In genomic region chr11:61921446-61921845, GRCh38 we compare ENCODE assay signal across 31 cellular contexts. TPM values are rescaled to one million over a fixed set of nuclear protein-coding genes. Genes with fewer than 3 reads are reported as not detected.
A peak's percentile ranks its signal among the peaks of the same experiment; 100 is the strongest.
DNase-seq lines count a peak whose midpoint lies in the region; TF ChIP-seq lines count a peak whose summit lies in the region.
"Had no signal": no experiment of that assay in that cellular context is flagged by ENCODE, and none has a peak within 500 bp of the region (broad histone marks: within the 10 kb centered on the region; RNA-seq: fewer than 3 reads in every experiment).

No MANE protein-coding gene starts in this region.

- no peak overlapping the region for H4K8ac ChIP-seq in mesenchymal stem cell (ENCODE audit: low read length)

- H3K36me3 ChIP-seq in BLaER1 (no peaks in the 10 kb centered on the region), mesenchymal stem cell (ENCODE audit: control insufficient read depth in 1 of 2, insufficient read depth in 2 of 2, low read depth in 1 of 2, low read length in 2 of 2) (no peaks in the 10 kb centered on the region)
- H3K36me3 ChIP-seq: MG63, tibial artery had no signal

- peaks cover 39% of the 10 kb centered on the region for H3K27me3 Mint-ChIP-seq in MCF 10A (ENCODE audit: insufficient read depth, unreplicated experiment)

- H3K4me3 Mint-ChIP-seq in MCF 10A (ENCODE audit: unreplicated experiment) = no peak overlapping the region
- H3K4me3 Mint-ChIP-seq: activated naive CD8-positive, alpha-beta T cell; GM23338; HFFc6; mesothelial cell of epicardium; stimulated activated naive CD8-positive, alpha-beta T cell treated with anti-CD3 and anti-CD28 coated beads, Interleukin-15, amount 100 ng/mL, for 72 hours; T-cell had no signal

- peaks cover 6% of the 10 kb centered on the region for H3K4me1 Mint-ChIP-seq in MCF 10A (ENCODE audit: insufficient read depth, unreplicated experiment)

- CTCF ChIA-PET in MCF 10A (lab: Yijun Ruan, JAX) = interaction anchor here (0.7 to 1.4 kb wide), 2 partner anchors 20 to 27 kb away, joined by 3 read pairs; no protein-coding TSS in a partner anchor

- in situ Hi-C loops in KBM-7 (cut with MboI; ENCODE audit: low pct_unique_long_range_greater_than_20kb, low sequenced_read_pairs) = no loop called here

- no peak overlapping the region for H3K18ac ChIP-seq in mesenchymal stem cell (ENCODE audit: low read depth in 1 of 2, low read length in 2 of 2)

- H2BK120ac ChIP-seq in mesenchymal stem cell (ENCODE audit: low read depth, low read length) = no peak overlapping the region

- H2AK5ac ChIP-seq in mesenchymal stem cell (ENCODE audit: low read length, severe bottlenecking) = peak overlapping the region; percentile 3

- peak overlapping the region in 1 of 2 experiments; percentile 12 for H2BK12ac ChIP-seq in mesenchymal stem cell (ENCODE audit: low read length in 2 of 2)

- H2BK15ac ChIP-seq in mesenchymal stem cell (ENCODE audit: low read depth, poor library complexity, severe bottlenecking) = no peak overlapping the region

- H2AFZ ChIP-seq in mesenchymal stem cell (ENCODE audit: low read depth, low read length) = no peak overlapping the region
- H2AFZ ChIP-seq: GM23338 had no signal

- no peak overlapping the region for H3K14ac ChIP-seq in mesenchymal stem cell (ENCODE audit: low read length in 2 of 2)

- H3K27ac ChIP-seq in BLaER1 = no peak overlapping the region
- no peak overlapping the region for H3K27ac ChIP-seq in mesenchymal stem cell (ENCODE audit: low read length, poor library complexity, severe bottlenecking)
- H3K27ac ChIP-seq: epithelial cell of prostate, tibial artery had no signal

- H3K27me3 ChIP-seq in BLaER1 = peaks cover 40% of the 10 kb centered on the region
- H3K27me3 ChIP-seq in mesenchymal stem cell (ENCODE audit: control insufficient read depth in 1 of 2, insufficient read depth in 1 of 2, low read length in 2 of 2) = peaks cover 0 to 38% of the 10 kb centered on the region in 2 experiments
- H3K27me3 ChIP-seq: MG63 had no signal

- H3K4me1 ChIP-seq in BLaER1 (peaks cover 49% of the 10 kb centered on the region), mesenchymal stem cell (ENCODE audit: control insufficient read depth, insufficient read depth, low read depth, low read length) (peaks cover 37% of the 10 kb centered on the region)

- peak overlapping the region; percentile 63; the same call in 1 of the 2 replicates for H3K4me2 ChIP-seq in BLaER1
- H3K4me2 ChIP-seq in mesenchymal stem cell (ENCODE audit: low read length, poor library complexity, severe bottlenecking) = no peak overlapping the region
- H3K4me2 ChIP-seq: GM23338, smooth muscle cell had no signal

- H3K9me3 Mint-ChIP-seq in MCF 10A (ENCODE audit: unreplicated experiment) = no peaks in the 10 kb centered on the region
- H3K9me3 Mint-ChIP-seq: GM23338; HFFc6; mesothelial cell of epicardium; stimulated activated naive CD8-positive, alpha-beta T cell treated with anti-CD3 and anti-CD28 coated beads, Interleukin-15, amount 100 ng/mL, for 72 hours; T-cell had no signal

- H4K20me1 ChIP-seq in BLaER1 = no peaks in the 10 kb centered on the region

- H3K36me3 Mint-ChIP-seq in MCF 10A (ENCODE audit: insufficient read depth, unreplicated experiment) = no peaks in the 10 kb centered on the region
- H3K36me3 Mint-ChIP-seq: activated naive CD8-positive, alpha-beta T cell; mesothelial cell of epicardium; T-cell had no signal

- H3K9ac ChIP-seq in BLaER1 (no peak overlapping the region), mesenchymal stem cell (ENCODE audit: low read length) (no peak overlapping the region)

- no TSS peak for BruUV-seq in MCF 10A (replicated peaks; lab: Mats Ljungman, UMichigan)

- H3K4me3 ChIP-seq in BLaER1 (no peak overlapping the region), mesenchymal stem cell (ENCODE audit: insufficient read depth in 1 of 2, low read depth in 1 of 2, low read length in 2 of 2) (no peak overlapping the region)
- H3K4me3 ChIP-seq: GM23338, MG63, smooth muscle cell, tibial artery had no signal

- H3K27ac Mint-ChIP-seq in MCF 10A (ENCODE audit: low read depth, unreplicated experiment) = no peak overlapping the region
- H3K27ac Mint-ChIP-seq: activated naive CD8-positive, alpha-beta T cell; GM23338; HFFc6; stimulated activated naive CD8-positive, alpha-beta T cell treated with anti-CD3 and anti-CD28 coated beads, Interleukin-15, amount 100 ng/mL, for 72 hours; T-cell had no signal

- H2BK5ac ChIP-seq in mesenchymal stem cell (ENCODE audit: low read depth, low read length, poor library complexity, severe bottlenecking) = no peak overlapping the region

- intact Hi-C loops in MCF 10A (cut with micrococcal nuclease) = no loop called here

- WGBS in mesenchymal stem cell = 89% methylated on average over 2 of the region's 3 CpGs

- H3K23ac ChIP-seq in mesenchymal stem cell (ENCODE audit: low read length in 2 of 2) = no peak overlapping the region

- DNase-seq in HuH-7.5 (ENCODE audit: low spot score) (peak; percentile 16), mesenchymal stem cell (no peak), ecto neural progenitor cell (ENCODE audit: low spot score) (no peak), KBM-7 (no peak), GM19238 (ENCODE audit: insufficient read length, low spot score) (no peak), MCF 10A (ENCODE audit: unreplicated experiment) (no peak)
- peak; percentile 17 for DNase-seq in stimulated activated CD8-positive, alpha-beta memory T cell treated with anti-CD3 and anti-CD28 coated beads, Interleukin-4, amount 100 ng/mL, for 48 hours
- DNase-seq: activated CD4-positive, alpha-beta T cell treated with anti-CD3 and anti-CD28 coated beads for 48 hours; activated CD8-positive, alpha-beta memory T cell treated with anti-CD3 and anti-CD28 coated beads for 24 hours; anterior cingulate cortex; C1 segment of cervical spinal cord; COR-L47; effector CD8-positive, alpha-beta T cell; HFFc6; islet precursor cell; KG1; MG63; NCI-H1105 treated with DMSO at 0.1 percent for 48 hours; NCI-H187 treated with DMSO at 0.1 percent for 48 hours; NCI-H524 treated with DMSO at 0.1 percent for 48 hours; NK-92 treated with Interleukin-12 subunit alpha and Interleukin-12 subunit beta, amount 100 ng/mL, for 24 hours; stimulated activated CD4-positive, alpha-beta T cell treated with anti-CD3 and anti-CD28 coated beads, Interleukin-1b, Interleukin-23, amount 100 ng/mL, for 48 hours; stimulated activated naive CD8-positive, alpha-beta T cell treated with anti-CD3 and anti-CD28 coated beads, Interleukin-15, amount 100 ng/mL, for 72 hours; tibial artery had no signal

- H3K9me3 ChIP-seq in BLaER1 (no peaks in the 10 kb centered on the region), mesenchymal stem cell (ENCODE audit: control insufficient read depth, low read length) (no peaks in the 10 kb centered on the region)
- H3K9me3 ChIP-seq: MG63, tibial artery had no signal

- POLR2A ChIA-PET in MCF 10A (lab: Yijun Ruan, JAX) = no interaction called here

- TF ChIP-seq CTCF in MCF 10A (IDR thresholded peaks at IDR 0.05; ENCODE audit: unreplicated experiment) = no peak

- H3K79me1 ChIP-seq in mesenchymal stem cell (replicated peaks; ENCODE audit: low read length, poor library complexity, severe bottlenecking) = no peaks in the 10 kb centered on the region

- H4K91ac ChIP-seq in mesenchymal stem cell (ENCODE audit: low read length) = no peak overlapping the region

- no peak overlapping the region for H3K4ac ChIP-seq in mesenchymal stem cell (ENCODE audit: low read depth in 1 of 2, low read length in 2 of 2)

RNA-seq across cellular contexts. Expression of gene RAB3IL1, which starts 4.1 kb away (rescaled TPM):
- polyA plus RNA-seq in mesenchymal stem cell (2013, experiment 1 of 2) = 10.9 TPM
- polyA plus RNA-seq in mesenchymal stem cell (2013, experiment 2 of 2) = 10.4 TPM
- total RNA-seq in MCF 10A (2022) = 2.3 and 4.5 TPM in 2 replicates

RNA-seq across cellular contexts. Expression of gene BEST1, which starts 28.7 kb away (rescaled TPM):
- polyA plus RNA-seq in mesenchymal stem cell (2013, experiment 1 of 2) = 2.9 TPM
- polyA plus RNA-seq in mesenchymal stem cell (2013, experiment 2 of 2) = 2.6 TPM
- 2.5 and 3.2 TPM in 2 replicates for total RNA-seq in MCF 10A (2022)

RNA-seq across cellular contexts. Expression of gene FADS3, which starts 30.1 kb away (rescaled TPM):
- polyA plus RNA-seq in mesenchymal stem cell (2013, experiment 1 of 2) = 65.4 TPM
- polyA plus RNA-seq in mesenchymal stem cell (2013, experiment 2 of 2) = 66.5 TPM
- total RNA-seq in MCF 10A (2022) = 145 and 184 TPM in 2 replicates

RNA-seq across cellular contexts. Expression of gene FTH1, which starts 46.0 kb away (rescaled TPM):
- 3,841 TPM for polyA plus RNA-seq in mesenchymal stem cell (2013, experiment 1 of 2)
- 3,893 TPM for polyA plus RNA-seq in mesenchymal stem cell (2013, experiment 2 of 2)
- 8,367 and 15,492 TPM in 2 replicates for total RNA-seq in MCF 10A (2022)

Comparison
In these comparisons a context has a peak if more than half of its experiments do, and no peak if none do; other contexts are left out.
1. DNase-seq: peak in HuH-7.5 (single experiment) and stimulated activated CD8-positive, alpha-beta memory T cell treated with anti-CD3 and anti-CD28 coated beads, Interleukin-4, amount 100 ng/mL, for 48 hours (single experiment); none in mesenchymal stem cell (single experiment), ecto neural progenitor cell (single experiment), KBM-7 (single experiment), GM19238 (single experiment) and MCF 10A (single experiment).